Comparison of ENCODE assay signal across 18 cellular contexts in genomic region chr9:18137815-18138214, GRCh38.
"Had no signal": no experiment of that assay in that cellular context is flagged by ENCODE, and none has a peak within 500 bp of the region (broad histone marks: within the 10 kb centered on the region; RNA-seq: fewer than 3 reads in every experiment).

No MANE protein-coding gene starts in this region.

- ATAC-seq: effector memory CD8-positive, alpha-beta T cell; right cardiac atrium; stimulated activated naive CD8-positive, alpha-beta T cell treated with anti-CD3 and anti-CD28 coated beads, Interleukin-15, amount 100 ng/mL, for 72 hours had no signal

- H3K27ac ChIP-seq: left ventricle myocardium inferior, vagina had no signal

- H3K27me3 Mint-ChIP-seq: activated B cell treated with CpG ODN at 0.5 μM for 24 hours; activated CD4-positive, alpha-beta memory T cell treated with anti-CD3 and anti-CD28 coated beads for 36 hours; activated naive CD8-positive, alpha-beta T cell; effector memory CD8-positive, alpha-beta T cell; stimulated activated naive CD8-positive, alpha-beta T cell treated with anti-CD3 and anti-CD28 coated beads, Interleukin-15, amount 100 ng/mL, for 72 hours had no signal

- DNase-seq: activated B cell treated with CpG ODN at 0.5 μM for 24 hours; activated CD4-positive, alpha-beta memory T cell treated with anti-CD3 and anti-CD28 coated beads for 36 hours; activated CD4-positive, alpha-beta T cell treated with anti-CD3 and anti-CD28 coated beads for 4 hours; activated T-cell treated with anti-CD3 and anti-CD28 coated beads for 4 hours; effector memory CD8-positive, alpha-beta T cell; kidney glomerular epithelial cell; left ventricle myocardium inferior; right cardiac atrium; small intestine; stimulated activated CD4-positive, alpha-beta T cell treated with anti-CD3 and anti-CD28 coated beads, Interleukin-15, amount 100 ng/mL, for 24 hours; stimulated activated CD4-positive, alpha-beta T cell treated with anti-CD3 and anti-CD28 coated beads, Interleukin-2, amount 100 ng/mL, for 48 hours; stimulated activated naive CD8-positive, alpha-beta T cell treated with anti-CD3 and anti-CD28 coated beads, Interleukin-15, amount 100 ng/mL, for 72 hours; trophoblast cell had no signal

- H3K36me3 ChIP-seq: left ventricle myocardium inferior, vagina had no signal

- H3K27ac Mint-ChIP-seq: activated B cell treated with CpG ODN at 0.5 μM for 24 hours; activated CD4-positive, alpha-beta memory T cell treated with anti-CD3 and anti-CD28 coated beads for 36 hours; activated naive CD8-positive, alpha-beta T cell; activated T-helper 1 cell treated with anti-CD3 and anti-CD28 coated beads, Interleukin-12 subunit alpha, Interleukin-12 subunit beta, Interleukin-2, Interleukin-4 antibody, amounts not matched to agents 30 ng/mL and 10 ng/mL and 1 ng/mL, durations not matched to agents 14 hours and 24 hours and 36 hours; effector memory CD8-positive, alpha-beta T cell; stimulated activated naive CD8-positive, alpha-beta T cell treated with anti-CD3 and anti-CD28 coated beads, Interleukin-15, amount 100 ng/mL, for 72 hours; T-helper 2 cell treated with Interferon-gamma antibody and Interleukin-4, amounts not matched to agents 5 μg/mL and 100 μg/mL, for 36 hours had no signal

- H3K9me3 ChIP-seq: left ventricle myocardium inferior, vagina had no signal

- H3K27me3 ChIP-seq: vagina had no signal

- H3K9me3 Mint-ChIP-seq: activated B cell treated with CpG ODN at 0.5 μM for 24 hours; activated CD4-positive, alpha-beta memory T cell treated with anti-CD3 and anti-CD28 coated beads for 36 hours; activated T-helper 1 cell treated with anti-CD3 and anti-CD28 coated beads, Interleukin-12 subunit alpha, Interleukin-12 subunit beta, Interleukin-2, Interleukin-4 antibody, amounts not matched to agents 30 ng/mL and 10 ng/mL and 1 ng/mL, durations not matched to agents 14 hours and 24 hours and 36 hours; T-helper 2 cell treated with Interferon-gamma antibody and Interleukin-4, amounts not matched to agents 5 μg/mL and 100 μg/mL, for 36 hours had no signal

- H3K4me3 Mint-ChIP-seq: activated B cell treated with CpG ODN at 0.5 μM for 24 hours; activated CD4-positive, alpha-beta memory T cell treated with anti-CD3 and anti-CD28 coated beads for 36 hours; activated naive CD8-positive, alpha-beta T cell; activated T-helper 1 cell treated with anti-CD3 and anti-CD28 coated beads, Interleukin-12 subunit alpha, Interleukin-12 subunit beta, Interleukin-2, Interleukin-4 antibody, amounts not matched to agents 30 ng/mL and 10 ng/mL and 1 ng/mL, durations not matched to agents 14 hours and 24 hours and 36 hours; effector memory CD8-positive, alpha-beta T cell; neural crest cell; stimulated activated naive CD8-positive, alpha-beta T cell treated with anti-CD3 and anti-CD28 coated beads, Interleukin-15, amount 100 ng/mL, for 72 hours; T-helper 2 cell treated with Interferon-gamma antibody and Interleukin-4, amounts not matched to agents 5 μg/mL and 100 μg/mL, for 36 hours had no signal

- H3K4me3 ChIP-seq: left ventricle myocardium inferior, vagina had no signal

- H3K4me1 Mint-ChIP-seq: activated B cell treated with CpG ODN at 0.5 μM for 24 hours; stimulated activated naive CD8-positive, alpha-beta T cell treated with anti-CD3 and anti-CD28 coated beads, Interleukin-15, amount 100 ng/mL, for 72 hours had no signal

- H3K36me3 Mint-ChIP-seq: activated CD4-positive, alpha-beta memory T cell treated with anti-CD3 and anti-CD28 coated beads for 36 hours; activated naive CD8-positive, alpha-beta T cell had no signal

- H3K4me1 ChIP-seq: left ventricle myocardium inferior, vagina had no signal
